Comparison of ENCODE assay signal across 29 cellular contexts in genomic region chr13:35808846-35809245, GRCh38.
"Had no signal": no experiment of that assay in that cellular context is flagged by ENCODE, and none has a peak within 500 bp of the region (broad histone marks: within the 10 kb centered on the region; RNA-seq: fewer than 3 reads in every experiment).

No MANE protein-coding gene starts in this region.

- DNase-seq: activated CD4-positive, alpha-beta memory T cell treated with anti-CD3 and anti-CD28 coated beads for 36 hours; activated CD4-positive, alpha-beta T cell treated with anti-CD3 and anti-CD28 coated beads for 36 hours; activated CD4-positive, alpha-beta T cell treated with anti-CD3 and anti-CD28 coated beads, Interleukin-2, amount 10 ng/mL, durations not matched to agents 24 days and 14 days; activated CD4-positive, CD25-positive, alpha-beta regulatory T cell; activated CD4-positive, CD25-positive, alpha-beta regulatory T cell treated with anti-CD3 and anti-CD28 coated beads, Interleukin-2, amount 50 U/mL, for 72 hours; activated CD8-positive, alpha-beta memory T cell treated with anti-CD3 and anti-CD28 coated beads, Interleukin-2, amount 10 ng/mL, durations not matched to agents 7 days and 5 days; activated CD8-positive, alpha-beta memory T cell treated with anti-CD3 and anti-CD28 coated beads, Interleukin-2, amount 50 U/mL, for 4 hours; activated CD8-positive, alpha-beta T cell treated with anti-CD3 and anti-CD28 coated beads, Interleukin-2, amount 10 ng/mL, durations not matched to agents 7 days and 5 days; activated effector memory CD4-positive, alpha-beta T cell treated with anti-CD3 and anti-CD28 coated beads, Interleukin-2, amount 50 U/mL, for 16 hours; activated naive CD4-positive, alpha-beta T cell treated with anti-CD3 and anti-CD28 coated beads, Interleukin-2, amount 10 ng/mL, durations not matched to agents 7 days and 5 days; activated naive CD8-positive, alpha-beta T cell treated with anti-CD3 and anti-CD28 coated beads, Interleukin-2, amount 10 ng/mL, durations not matched to agents 7 days and 5 days; activated T-cell treated with anti-CD3 and anti-CD28 coated beads, Interleukin-2, amount 50 U/mL, for 1 hour; activated T-cell treated with anti-CD3 and anti-CD28 coated beads, Interleukin-2, amount 50 U/mL, for 48 hours; central memory CD4-positive, alpha-beta T cell; cerebellar nuclear complex; colonic mucosa; effector CD8-positive, alpha-beta T cell; esophagus squamous epithelium; foreskin melanocyte; heart right ventricle; T-helper 2 cell had no signal

- ATAC-seq: activated CD4-positive, alpha-beta T cell treated with anti-CD3 and anti-CD28 coated beads for 36 hours; activated CD8-positive, alpha-beta memory T cell treated with anti-CD3 and anti-CD28 coated beads, Interleukin-2, amount 10 ng/mL, durations not matched to agents 7 days and 5 days; activated CD8-positive, alpha-beta T cell treated with anti-CD3 and anti-CD28 coated beads, Interleukin-2, amount 10 ng/mL, durations not matched to agents 7 days and 5 days; activated naive CD4-positive, alpha-beta T cell treated with anti-CD3 and anti-CD28 coated beads, Interleukin-2, amount 50 U/mL, for 72 hours; gastroesophageal sphincter; heart right ventricle had no signal

- H3K27me3 ChIP-seq: ascending aorta, breast epithelium, cardiac muscle cell, colonic mucosa, esophagus squamous epithelium, gastroesophageal sphincter, heart right ventricle had no signal

- H3K4me3 ChIP-seq: ascending aorta, breast epithelium, cardiac muscle cell, colonic mucosa, esophagus squamous epithelium, gastroesophageal sphincter, heart right ventricle had no signal

- H3K4me1 ChIP-seq: ascending aorta, breast epithelium, colonic mucosa, esophagus squamous epithelium, heart right ventricle had no signal

- H3K27ac ChIP-seq: ascending aorta, breast epithelium, cardiac muscle cell, colonic mucosa, epithelial cell of prostate, esophagus squamous epithelium, gastroesophageal sphincter, heart right ventricle had no signal

- H3K36me3 ChIP-seq: ascending aorta, breast epithelium, cardiac muscle cell, colonic mucosa, esophagus squamous epithelium had no signal

- FAIRE-seq: endometrium, endothelial cell of umbilical vein had no signal

- H3K9me3 ChIP-seq: ascending aorta, breast epithelium, colonic mucosa, esophagus squamous epithelium, gastroesophageal sphincter, heart right ventricle had no signal
